ENCODE assay signal across 24 cellular contexts in the genomic region with DNA sequence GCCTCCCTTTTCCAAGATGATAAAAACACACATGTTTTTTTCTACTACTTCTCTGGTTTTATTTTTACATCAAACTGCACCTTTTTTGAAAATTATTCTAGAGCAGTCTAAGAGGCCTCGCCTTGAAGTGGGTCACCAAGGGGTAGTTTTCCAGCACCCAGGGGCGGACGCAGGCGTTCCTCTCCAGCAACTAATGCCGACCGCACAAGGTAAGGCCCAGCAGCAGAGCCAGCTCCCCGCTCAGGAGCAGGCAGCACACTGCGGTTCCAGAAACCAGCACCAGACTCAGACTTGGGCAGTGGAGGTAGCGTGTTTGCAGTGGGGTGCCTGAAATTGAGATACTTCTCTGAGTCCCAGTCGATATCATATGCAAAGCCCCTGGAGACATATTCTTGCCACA. TPM values are rescaled to one million over a fixed set of nuclear protein-coding genes. Genes with fewer than 3 reads are reported as not detected.
DNase-seq lines count a peak whose midpoint lies in the region; ATAC-seq, FAIRE-seq and TF ChIP-seq lines count a peak whose summit lies in the region.
"Had no signal": no experiment of that assay in that cellular context is flagged by ENCODE, and none has a peak within 500 bp of the region (broad histone marks: within the 10 kb centered on the region; RNA-seq: fewer than 3 reads in every experiment).

No MANE protein-coding gene starts in this region.

- H3K18ac ChIP-seq in trophoblast cell (ENCODE audit: low read length) = no peak overlapping the region

- no peak overlapping the region for H2BK120ac ChIP-seq in trophoblast cell (ENCODE audit: insufficient read depth, low read length, poor library complexity)

- H3K9me2 ChIP-seq in GM23338 (ENCODE audit: insufficient read depth) = no peaks in the 10 kb centered on the region

- H2AFZ ChIP-seq in GM23338 = no peak overlapping the region
- no peak overlapping the region for H2AFZ ChIP-seq in endothelial cell of umbilical vein (ENCODE audit: low read depth, low read length)
- H2AFZ ChIP-seq in trophoblast cell (ENCODE audit: insufficient read depth, low read length, poor library complexity) = no peak overlapping the region

- H3K27ac ChIP-seq in GM23338 (ENCODE audit: low read depth) = no peak overlapping the region
- H3K27ac ChIP-seq in endothelial cell of umbilical vein (ENCODE audit: insufficient read depth, low read depth, low read length) = no peak overlapping the region
- H3K27ac ChIP-seq in trophoblast cell (ENCODE audit: low read depth, low read length) = no peak overlapping the region
- H3K27ac ChIP-seq: 22Rv1; A549; BLaER1 treated with 17β-estradiol and CSF1 and Interleukin-3, amounts not matched to agents 10 nM and 100 nM; C4-2B had no signal

- H3K9me1 ChIP-seq in endothelial cell of umbilical vein (replicated peaks; ENCODE audit: control insufficient read depth, extremely low read depth, insufficient read depth, low read length) = no peaks in the 10 kb centered on the region

- H2BK12ac ChIP-seq in trophoblast cell (ENCODE audit: low read length) = no peak overlapping the region

- H3K4me2 ChIP-seq in GM23338 (no peak overlapping the region), endothelial cell of umbilical vein (ENCODE audit: insufficient read depth, low read length) (no peak overlapping the region), trophoblast cell (ENCODE audit: low read length) (no peak overlapping the region)
- H3K4me2 ChIP-seq: A549; BLaER1 treated with 17β-estradiol and CSF1 and Interleukin-3, amounts not matched to agents 10 nM and 100 nM had no signal

- H3K9ac ChIP-seq in endothelial cell of umbilical vein (replicated peaks; ENCODE audit: extremely low read depth, insufficient read depth, low read length) = no peak overlapping the region
- no peak overlapping the region for H3K9ac ChIP-seq in trophoblast cell (ENCODE audit: low read length)
- H3K9ac ChIP-seq: BLaER1 treated with 17β-estradiol and CSF1 and Interleukin-3, amounts not matched to agents 10 nM and 100 nM had no signal

- H3F3A ChIP-seq in GM23338 (replicated peaks; ENCODE audit: low read depth) = 0 out of 2 replicates have a peak, but pooled peaks cover 4% of the 10 kb centered on the region

- no peak overlapping the region for H2AK5ac ChIP-seq in trophoblast cell (ENCODE audit: low read length)

- no peak overlapping the region for H3K27ac Mint-ChIP-seq in activated CD8-positive, alpha-beta memory T cell treated with anti-CD3 and anti-CD28 coated beads, Interleukin-2, amount 10 ng/mL, durations not matched to agents 7 days and 5 days
- H3K27ac Mint-ChIP-seq in GM23338 = peak overlapping the region; percentile 16; the same call in 1 of the 2 replicates
- H3K27ac Mint-ChIP-seq in central memory CD8-positive, alpha-beta T cell (ENCODE audit: low read depth) = peak overlapping the region; percentile 11
- H3K27ac Mint-ChIP-seq: B cell; CD4-positive, alpha-beta T cell had no signal

- no peaks in the 10 kb centered on the region for H3K27me3 ChIP-seq in GM23338 (ENCODE audit: insufficient read depth)
- no peaks in the 10 kb centered on the region for H3K27me3 ChIP-seq in endothelial cell of umbilical vein (ENCODE audit: control insufficient read depth in 2 of 2, insufficient read depth in 2 of 2, low read length in 2 of 2)
- no peaks in the 10 kb centered on the region for H3K27me3 ChIP-seq in trophoblast cell (ENCODE audit: insufficient read depth, low read length)
- H3K27me3 ChIP-seq: BLaER1 treated with 17β-estradiol and CSF1 and Interleukin-3, amounts not matched to agents 10 nM and 100 nM had no signal

- no peak overlapping the region for H4K91ac ChIP-seq in trophoblast cell (ENCODE audit: low read depth, low read length)

- H3K27me3 Mint-ChIP-seq in activated CD8-positive, alpha-beta memory T cell treated with anti-CD3 and anti-CD28 coated beads, Interleukin-2, amount 10 ng/mL, durations not matched to agents 7 days and 5 days = no peaks in the 10 kb centered on the region
- H3K27me3 Mint-ChIP-seq in GM23338 (ENCODE audit: insufficient read depth, low read depth, poor library complexity) = peaks cover 3% of the 10 kb centered on the region
- H3K27me3 Mint-ChIP-seq in central memory CD8-positive, alpha-beta T cell = no peaks in the 10 kb centered on the region
- H3K27me3 Mint-ChIP-seq: B cell; CD4-positive, alpha-beta T cell had no signal

- H3K9me3 ChIP-seq in endothelial cell of umbilical vein (replicated peaks; ENCODE audit: control insufficient read depth, insufficient read depth, low read length) = no peaks in the 10 kb centered on the region
- no peaks in the 10 kb centered on the region for H3K9me3 ChIP-seq in trophoblast cell (ENCODE audit: insufficient read depth, low read depth, low read length)
- H3K9me3 ChIP-seq: A549; BLaER1 treated with 17β-estradiol and CSF1 and Interleukin-3, amounts not matched to agents 10 nM and 100 nM; Caco-2 had no signal

- no CpG with 5 or more reads among the region's 10 CpGs for WGBS in trophoblast cell (ENCODE audit: extremely low coverage, insufficient coverage, insufficient read length)

- ATAC-seq in activated CD8-positive, alpha-beta memory T cell treated with anti-CD3 and anti-CD28 coated beads, Interleukin-2, amount 10 ng/mL, durations not matched to agents 7 days and 5 days = no peak
- no peak for ATAC-seq in GM23338
- ATAC-seq in central memory CD8-positive, alpha-beta T cell (replicated peaks; ENCODE audit: extremely low read depth, poor library complexity, severe bottlenecking) = no peak
- ATAC-seq: A549; CD8-positive, alpha-beta T cell had no signal

- H3K36me3 Mint-ChIP-seq in activated CD8-positive, alpha-beta memory T cell treated with anti-CD3 and anti-CD28 coated beads, Interleukin-2, amount 10 ng/mL, durations not matched to agents 7 days and 5 days = peaks cover 23% of the 10 kb centered on the region
- peaks cover 35% of the 10 kb centered on the region for H3K36me3 Mint-ChIP-seq in GM23338 (ENCODE audit: low read depth)
- peaks cover 54% of the 10 kb centered on the region for H3K36me3 Mint-ChIP-seq in central memory CD8-positive, alpha-beta T cell (ENCODE audit: insufficient read depth)

- no peak for TF ChIP-seq POLR2A in endothelial cell of umbilical vein (IDR thresholded peaks at IDR 0.05; ENCODE audit: low read depth, low read length)

- CTCF ChIA-PET in activated CD8-positive, alpha-beta memory T cell treated with anti-CD3 and anti-CD28 coated beads, Interleukin-2, amount 10 ng/mL, durations not matched to agents 7 days and 5 days (lab: Charles Lee) = no interaction called here
- CTCF ChIA-PET in endothelial cell of umbilical vein (lab: Charles Lee) = no interaction called here

- peaks cover 5% of the 10 kb centered on the region for H3K4me1 Mint-ChIP-seq in activated CD8-positive, alpha-beta memory T cell treated with anti-CD3 and anti-CD28 coated beads, Interleukin-2, amount 10 ng/mL, durations not matched to agents 7 days and 5 days
- peaks cover 3% of the 10 kb centered on the region; the same call in 2 of the 3 replicates for H3K4me1 Mint-ChIP-seq in GM23338
- H3K4me1 Mint-ChIP-seq in central memory CD8-positive, alpha-beta T cell = peaks cover 11% of the 10 kb centered on the region

- BruUV-seq in endothelial cell of umbilical vein (replicated peaks; lab: Mats Ljungman, UMichigan) = TSS peak; percentile 14

- dilution Hi-C loops in endothelial cell of umbilical vein (cut with MboI; ENCODE audit: extremely low pct_ligation_motif_present, low sequenced_read_pairs) = no loop called here

- H2BK5ac ChIP-seq in trophoblast cell (ENCODE audit: low read depth, low read length, poor library complexity) = no peak overlapping the region

- H3K79me2 ChIP-seq in GM23338 (replicated peaks; ENCODE audit: insufficient read depth) = peaks cover 28% of the 10 kb centered on the region
- peaks cover 12% of the 10 kb centered on the region for H3K79me2 ChIP-seq in endothelial cell of umbilical vein (ENCODE audit: control insufficient read depth, insufficient read depth, low read length)
- no peaks in the 10 kb centered on the region for H3K79me2 ChIP-seq in trophoblast cell (ENCODE audit: control insufficient read depth, insufficient read depth, low read length, poor library complexity)

- intact Hi-C loops in endothelial cell of umbilical vein (cut with micrococcal nuclease) = no loop called here

- no peak overlapping the region for H4K12ac ChIP-seq in trophoblast cell (ENCODE audit: low read depth, low read length)

- peaks cover 11% of the 10 kb centered on the region for H4K20me1 ChIP-seq in GM23338 (replicated peaks; ENCODE audit: insufficient read depth)
- H4K20me1 ChIP-seq in endothelial cell of umbilical vein (replicated peaks; ENCODE audit: control insufficient read depth, extremely low read depth, insufficient read depth, low read length) = no peaks in the 10 kb centered on the region

- H3K4me1 ChIP-seq in GM23338 (ENCODE audit: insufficient read depth) (no peaks in the 10 kb centered on the region), endothelial cell of umbilical vein (ENCODE audit: control insufficient read depth, extremely low read depth, insufficient read depth, low read length) (no peaks in the 10 kb centered on the region), trophoblast cell (ENCODE audit: control insufficient read depth in 1 of 2, insufficient read depth in 2 of 2, low read length in 2 of 2) (no peaks in the 10 kb centered on the region)
- H3K4me1 ChIP-seq: Caco-2 had no signal

- H3K9me3 Mint-ChIP-seq in activated CD8-positive, alpha-beta memory T cell treated with anti-CD3 and anti-CD28 coated beads, Interleukin-2, amount 10 ng/mL, durations not matched to agents 7 days and 5 days (ENCODE audit: low read depth) = no peaks in the 10 kb centered on the region
- H3K9me3 Mint-ChIP-seq in GM23338 = no peaks in the 10 kb centered on the region
- no peaks in the 10 kb centered on the region for H3K9me3 Mint-ChIP-seq in central memory CD8-positive, alpha-beta T cell
- H3K9me3 Mint-ChIP-seq: CD4-positive, alpha-beta T cell; CD8-positive, alpha-beta T cell had no signal

- H3K79me1 ChIP-seq in trophoblast cell (ENCODE audit: low read length) = no peaks in the 10 kb centered on the region

- no peak overlapping the region for H3K23ac ChIP-seq in trophoblast cell (ENCODE audit: low read length)

- no peak for TF ChIP-seq CTCF in GM23338 (conservative IDR thresholded peaks at IDR 0.05; ENCODE audit: low read depth in 2 of 2)
- no peak for TF ChIP-seq CTCF in endothelial cell of umbilical vein (IDR thresholded peaks at IDR 0.05; ENCODE audit: extremely low read depth in 1 of 2, insufficient read depth in 1 of 2, low read depth in 1 of 2, low read length in 2 of 2)
- TF ChIP-seq CTCF in GM20000 (IDR thresholded peaks at IDR 0.05; ENCODE audit: extremely low read depth, missing control alignments) = no peak

- no peak overlapping the region for H3K4ac ChIP-seq in trophoblast cell (ENCODE audit: low read depth, low read length)

- H4K8ac ChIP-seq in trophoblast cell (ENCODE audit: low read depth, low read length) = no peak overlapping the region

- H3K4me3 Mint-ChIP-seq in activated CD8-positive, alpha-beta memory T cell treated with anti-CD3 and anti-CD28 coated beads, Interleukin-2, amount 10 ng/mL, durations not matched to agents 7 days and 5 days = no peak overlapping the region
- H3K4me3 Mint-ChIP-seq in GM23338 = no peak overlapping the region
- H3K4me3 Mint-ChIP-seq in central memory CD8-positive, alpha-beta T cell = no peak overlapping the region
- H3K4me3 Mint-ChIP-seq: B cell; CD4-positive, alpha-beta T cell; CD8-positive, alpha-beta T cell had no signal

- no peak overlapping the region for H3K4me3 ChIP-seq in GM23338
- no peak overlapping the region for H3K4me3 ChIP-seq in endothelial cell of umbilical vein (replicated peaks in 1 of 3; ENCODE audit: insufficient read depth in 1 of 3, low read depth in 1 of 3, low read length in 3 of 3)
- H3K4me3 ChIP-seq in trophoblast cell (ENCODE audit: low read depth, low read length) = no peak overlapping the region
- H3K4me3 ChIP-seq: A549; BLaER1 treated with 17β-estradiol and CSF1 and Interleukin-3, amounts not matched to agents 10 nM and 100 nM had no signal

- H3K36me3 ChIP-seq in GM23338 (ENCODE audit: insufficient read depth) (peaks cover 3% of the 10 kb centered on the region; the same call in 1 of the 2 replicates), endothelial cell of umbilical vein (ENCODE audit: control insufficient read depth in 2 of 2, extremely low read depth in 1 of 2, insufficient read depth in 2 of 2, low read length in 2 of 2) (peaks cover 9 to 19% of the 10 kb centered on the region in 2 experiments), trophoblast cell (ENCODE audit: control insufficient read depth in 1 of 2, insufficient read depth in 2 of 2, low read length in 2 of 2) (peaks cover 39 to 44% of the 10 kb centered on the region in 2 experiments)

- POLR2A ChIA-PET in endothelial cell of umbilical vein (lab: Charles Lee) = no interaction called here

- peak; percentile 41 for DNase-seq in activated CD8-positive, alpha-beta memory T cell treated with anti-CD3 and anti-CD28 coated beads, Interleukin-2, amount 50 U/mL, for 48 hours
- DNase-seq in activated CD8-positive, alpha-beta memory T cell treated with anti-CD3 and anti-CD28 coated beads, Interleukin-2, amount 10 ng/mL, durations not matched to agents 7 days and 5 days = no peak
- DNase-seq in GM23338 (ENCODE audit: low spot score) (no peak), endothelial cell of umbilical vein (ENCODE audit: low read depth, low spot score) (no peak), GM20000 (ENCODE audit: low spot score) (no peak), cerebellum (ENCODE audit: low spot score) (no peak), trophoblast cell (no peak)
- DNase-seq in central memory CD8-positive, alpha-beta T cell (ENCODE audit: low spot score in 2 of 2) = no peak
- DNase-seq: AML-193; Caco-2; Calu3; CD4-positive, alpha-beta T cell; CD8-positive, alpha-beta T cell; DMS79 treated with DMSO at 0.1 percent for 48 hours; GF-D8 had no signal

- no peak for FAIRE-seq in endothelial cell of umbilical vein (lab: Jason Lieb, UNC)
- FAIRE-seq: A549, D721Med, G401.6, GM12891, GM19239 had no signal

- no peak overlapping the region for H3K14ac ChIP-seq in trophoblast cell (ENCODE audit: low read length)

RNA-seq across cellular contexts. Expression of a gene that starts 31.6 kb away (rescaled TPM):
- total RNA-seq in activated CD8-positive, alpha-beta memory T cell treated with anti-CD3 and anti-CD28 coated beads, Interleukin-2, amount 10 ng/mL, durations not matched to agents 7 days and 5 days = 10 to 100 TPM; 54.1 to 68.0 TPM
- 47.7 and 57.2 TPM in 2 replicates for total RNA-seq in GM23338 (2014; rRNA removed; shearing (Covaris generic))
- polyA plus RNA-seq in GM23338 (2016; fragmentation: Nextera tagmentation; extraction: Ambion mirVana) (24.5 and 26.3 TPM in 2 replicates), endothelial cell of umbilical vein (7.5 and 9.0 TPM in 2 replicates)
- total RNA-seq in endothelial cell of umbilical vein (57.3 and 57.7 TPM in 2 replicates), cerebellum (30.1 TPM)
- 11.3 and 12.5 TPM in 2 replicates for polyA plus RNA-seq in endothelial cell of umbilical vein (2011; cell fraction: cytosol; rRNA removed)
- 40.5 and 41.9 TPM in 2 replicates for polyA plus RNA-seq in endothelial cell of umbilical vein (2011; cell fraction: nucleus; rRNA removed)
- polyA plus RNA-seq in endothelial cell of umbilical vein (2012) = 29.5 and 31.8 TPM in 2 replicates
- 27.4 and 28.0 TPM in 2 replicates for polyA minus RNA-seq in endothelial cell of umbilical vein
- polyA minus RNA-seq in endothelial cell of umbilical vein (2011; cell fraction: cytosol; rRNA and poly(A)+ RNA removed) = 8.7 TPM
- 33.7 and 36.9 TPM in 2 replicates for polyA minus RNA-seq in endothelial cell of umbilical vein (2011; cell fraction: nucleus; rRNA and poly(A)+ RNA removed)
- polyA plus RNA-seq in trophoblast cell (2013) = 25.4 and 26.9 TPM in 2 replicates

RNA-seq across cellular contexts. Expression of a gene that starts 52.3 kb away (rescaled TPM):
- 10 to 100 TPM; 64.2 to 69.3 TPM for total RNA-seq in activated CD8-positive, alpha-beta memory T cell treated with anti-CD3 and anti-CD28 coated beads, Interleukin-2, amount 10 ng/mL, durations not matched to agents 7 days and 5 days
- total RNA-seq in GM23338 (2014; rRNA removed; shearing (Covaris generic)) = 72.7 and 73.0 TPM in 2 replicates
- polyA plus RNA-seq in GM23338 (2016; fragmentation: Nextera tagmentation; extraction: Ambion mirVana) (52.4 and 59.3 TPM in 2 replicates), endothelial cell of umbilical vein (29.0 and 33.9 TPM in 2 replicates)
- total RNA-seq in endothelial cell of umbilical vein (47.9 and 52.2 TPM in 2 replicates), cerebellum (10.8 TPM)
- 29.9 and 35.4 TPM in 2 replicates for polyA plus RNA-seq in endothelial cell of umbilical vein (2011; cell fraction: cytosol; rRNA removed)
- polyA plus RNA-seq in endothelial cell of umbilical vein (2011; cell fraction: nucleus; rRNA removed) = 44.9 and 59.3 TPM in 2 replicates
- polyA plus RNA-seq in endothelial cell of umbilical vein (2012) = 35.1 and 37.5 TPM in 2 replicates
- polyA minus RNA-seq in endothelial cell of umbilical vein = 27.6 and 33.4 TPM in 2 replicates
- polyA minus RNA-seq in endothelial cell of umbilical vein (2011; cell fraction: cytosol; rRNA and poly(A)+ RNA removed) = 34.2 TPM
- 18.0 and 21.9 TPM in 2 replicates for polyA minus RNA-seq in endothelial cell of umbilical vein (2011; cell fraction: nucleus; rRNA and poly(A)+ RNA removed)
- 33.0 and 33.3 TPM in 2 replicates for polyA plus RNA-seq in trophoblast cell (2013)
